ENCODE assay signal across 18 cellular contexts in genomic region chr14:99240512-99241313, GRCh38. TPM values are rescaled to one million over a fixed set of nuclear protein-coding genes. Genes with fewer than 3 reads are reported as not detected.
DNase-seq lines count a peak whose midpoint lies in the region; ATAC-seq and TF ChIP-seq lines count a peak whose summit lies in the region.
"Had no signal": no experiment of that assay in that cellular context is flagged by ENCODE, and none has a peak within 500 bp of the region (broad histone marks: within the 10 kb centered on the region; RNA-seq: fewer than 3 reads in every experiment).

No MANE protein-coding gene starts in this region.

- H3K56ac ChIP-seq in mesendoderm (ENCODE audit: low read length), result peak overlapping the region; percentile 28

- ATAC-seq in GM23338, result no peak
- ATAC-seq in GM21619 (IDR thresholded peaks at IDR 0.05; ENCODE audit: unreplicated experiment), result no peak
- no peak for ATAC-seq in omental fat pad (ENCODE audit: low FRiP score)
- ATAC-seq in GM19455 (IDR thresholded peaks at IDR 0.05; ENCODE audit: unreplicated experiment), result no peak
- ATAC-seq: left ventricle myocardium superior, right cardiac atrium had no signal

- H4K8ac ChIP-seq in mesendoderm (ENCODE audit: low read depth, low read length), result no peak overlapping the region

- no peak overlapping the region for H3K4ac ChIP-seq in mesendoderm (ENCODE audit: low read depth, low read length)

- no peak overlapping the region for H2AFZ ChIP-seq in GM23338

- H3K27ac Mint-ChIP-seq in GM23338, result peak overlapping the region; percentile 46
- peak overlapping the region; percentile 98 for H3K27ac Mint-ChIP-seq in activated naive CD8-positive, alpha-beta T cell

- no peaks in the 10 kb centered on the region for H3K9me2 ChIP-seq in GM23338 (ENCODE audit: insufficient read depth)
- H3K9me2 ChIP-seq: SK-N-SH had no signal

- H3K36me3 ChIP-seq in A673 (ENCODE audit: insufficient read depth, low read length, poor library complexity, severe bottlenecking), result peaks cover 38% of the 10 kb centered on the region
- no peaks in the 10 kb centered on the region for H3K36me3 ChIP-seq in GM23338 (ENCODE audit: insufficient read depth)
- H3K36me3 ChIP-seq in mesendoderm (ENCODE audit: control insufficient read depth, insufficient read depth, low read length), result no peaks in the 10 kb centered on the region

- no peaks in the 10 kb centered on the region for H4K20me1 ChIP-seq in GM23338 (replicated peaks; ENCODE audit: insufficient read depth)

- no peak overlapping the region for H2BK120ac ChIP-seq in mesendoderm (ENCODE audit: low read depth, low read length)

- H2BK15ac ChIP-seq in mesendoderm (replicated peaks; ENCODE audit: low read depth), result no peak overlapping the region

- H3K4me3 ChIP-seq in A673 (ENCODE audit: low read depth, low read length, poor library complexity, severe bottlenecking), result no peak overlapping the region
- no peak overlapping the region for H3K4me3 ChIP-seq in GM23338
- H3K4me3 ChIP-seq in mesendoderm (ENCODE audit: low read length), result no peak overlapping the region

- H3K36me3 Mint-ChIP-seq in GM23338 (ENCODE audit: low read depth), result no peaks in the 10 kb centered on the region
- H3K36me3 Mint-ChIP-seq in activated naive CD8-positive, alpha-beta T cell, result peaks cover 7% of the 10 kb centered on the region

- POLR2A ChIA-PET in A673 (lab: Charles Lee; ENCODE audit: low non-redundant PET), result no interaction called here

- H3K4me1 ChIP-seq in A673 (ENCODE audit: insufficient read depth, low read length, poor library complexity, severe bottlenecking) (peaks cover 89% of the 10 kb centered on the region), GM23338 (ENCODE audit: insufficient read depth) (peaks cover 83% of the 10 kb centered on the region), mesendoderm (ENCODE audit: control insufficient read depth, low read depth, low read length) (peaks cover 16% of the 10 kb centered on the region)

- no peak overlapping the region; the same call in 2 of the 3 replicates for H3K4me3 Mint-ChIP-seq in GM23338
- H3K4me3 Mint-ChIP-seq in activated naive CD8-positive, alpha-beta T cell, result peak overlapping the region; percentile 88
- H3K4me3 Mint-ChIP-seq: neural crest cell had no signal

- H3K23ac ChIP-seq in mesendoderm (ENCODE audit: low read length), result no peak overlapping the region

- no CpG with 5 or more reads among the region's 23 CpGs for WGBS in mesendoderm (ENCODE audit: extremely low coverage, insufficient coverage, low lambda C conversion rate)

- H2BK5ac ChIP-seq in mesendoderm (ENCODE audit: low read length), result no peak overlapping the region

- peak overlapping the region; percentile 35 for H3K27ac ChIP-seq in A673 (ENCODE audit: low read depth, low read length, poor library complexity, severe bottlenecking)
- H3K27ac ChIP-seq in GM23338 (ENCODE audit: low read depth), result peak overlapping the region; percentile 56
- H3K27ac ChIP-seq in mesendoderm (ENCODE audit: low read depth, low read length), result no peak overlapping the region

- H3F3A ChIP-seq in GM23338 (replicated peaks; ENCODE audit: low read depth), result no peaks in the 10 kb centered on the region

- H3K4me1 Mint-ChIP-seq in GM23338, result peaks cover 90% of the 10 kb centered on the region
- peaks cover 95% of the 10 kb centered on the region for H3K4me1 Mint-ChIP-seq in activated naive CD8-positive, alpha-beta T cell (ENCODE audit: low read depth)

- CTCF ChIA-PET in A673 (lab: Charles Lee), result no interaction called here

- no peak overlapping the region for H3K9ac ChIP-seq in mesendoderm (ENCODE audit: low read length)
- H3K9ac ChIP-seq: SK-N-SH had no signal

- H3K27me3 Mint-ChIP-seq in GM23338 (ENCODE audit: insufficient read depth, low read depth, poor library complexity), result peaks cover 6% of the 10 kb centered on the region
- H3K27me3 Mint-ChIP-seq in activated naive CD8-positive, alpha-beta T cell, result no peaks in the 10 kb centered on the region

- DNase-seq in A673 (ENCODE audit: low spot score) (no peak), GM23338 (ENCODE audit: low spot score) (no peak), mesendoderm (no peak), A172 (ENCODE audit: low spot score) (no peak), omental fat pad (ENCODE audit: low spot score) (no peak)
- DNase-seq: AML-193; DMS79; left ventricle myocardium superior; NCI-H510A; right cardiac atrium; SK-N-SH; stimulated activated CD4-positive, alpha-beta T cell treated with anti-CD3 and anti-CD28 coated beads, Interleukin-2, amount 100 ng/mL, for 48 hours had no signal

- H3K4me2 ChIP-seq in GM23338 (peak overlapping the region; percentile 81), mesendoderm (ENCODE audit: low read length) (no peak overlapping the region)
- H3K4me2 ChIP-seq: SK-N-SH had no signal

- H3K79me2 ChIP-seq in GM23338 (replicated peaks; ENCODE audit: insufficient read depth) (peaks cover 93% of the 10 kb centered on the region), mesendoderm (ENCODE audit: control insufficient read depth, insufficient read depth, low read length) (peaks cover 61% of the 10 kb centered on the region)

- H3K9me3 ChIP-seq in A673 (ENCODE audit: low read depth, low read length, poor library complexity, severe bottlenecking), result no peaks in the 10 kb centered on the region
- H3K9me3 ChIP-seq: SK-N-SH had no signal

- peaks cover 14% of the 10 kb centered on the region for H3K79me1 ChIP-seq in mesendoderm (ENCODE audit: low read length)

- intact Hi-C loops in A673 (cut with micrococcal nuclease; ENCODE audit: unreplicated experiment), result no loop called here

- H4K5ac ChIP-seq in mesendoderm (ENCODE audit: low read length), result no peak overlapping the region

- H3K9me3 Mint-ChIP-seq in GM23338, result no peaks in the 10 kb centered on the region
- no peaks in the 10 kb centered on the region for H3K9me3 Mint-ChIP-seq in activated naive CD8-positive, alpha-beta T cell (ENCODE audit: low read depth)
- H3K9me3 Mint-ChIP-seq: neural crest cell had no signal

- BruUV-seq in A673 (replicated peaks; lab: Mats Ljungman, UMichigan), result no TSS peak

- peak overlapping the region; percentile 51 for H3K18ac ChIP-seq in mesendoderm (ENCODE audit: low read length)

- TF ChIP-seq CTCF in A673 (conservative IDR thresholded peaks at IDR 0.05; ENCODE audit: low read depth, low read length) (no peak), GM23338 (conservative IDR thresholded peaks at IDR 0.05; ENCODE audit: low read depth in 2 of 2) (no peak), omental fat pad (IDR thresholded peaks at IDR 0.05) (no peak)

- H3K27me3 ChIP-seq in A673 (replicated peaks; ENCODE audit: insufficient read depth, low read depth, low read length, poor library complexity) (no peaks in the 10 kb centered on the region), GM23338 (ENCODE audit: insufficient read depth) (no peaks in the 10 kb centered on the region), mesendoderm (ENCODE audit: insufficient read depth, low read length, poor library complexity) (no peaks in the 10 kb centered on the region)

- H2AK5ac ChIP-seq in mesendoderm (ENCODE audit: low read length), result no peak overlapping the region

TF ChIP-seq in GM23338, 12 proteins besides CTCF, POLR2A, EP300 and RAD21 (continues in another document):
- no peak for TF ChIP-seq REST (IDR thresholded peaks at IDR 0.05; ENCODE audit: unreplicated experiment)
- no peak for TF ChIP-seq ZNF331 (CRISPR knock-in tag; IDR thresholded peaks at IDR 0.05; ENCODE audit: low read depth)
- no peak for TF ChIP-seq ZNF114 (CRISPR knock-in tag; IDR thresholded peaks at IDR 0.05)
- no peak for TF ChIP-seq EZH2 (IDR thresholded peaks at IDR 0.05; ENCODE audit: low read depth, unreplicated experiment)
- TF ChIP-seq NANOG (IDR thresholded peaks at IDR 0.05; ENCODE audit: borderline replicate concordance), result no peak

RNA-seq across cellular contexts. Expression of gene BCL11B, which starts 31.3 kb away (rescaled TPM):
- total RNA-seq in A673 (2021) (80.6 and 81.3 TPM in 2 replicates), omental fat pad (1 to 10 TPM in 1 of 4 donors, under 1 TPM in 3; 0.56 to 2.0 (median 0.77) TPM)
- 5.6 and 6.7 TPM in 2 replicates for total RNA-seq in GM23338 (2014; rRNA removed; shearing (Covaris generic))
- polyA plus RNA-seq in GM23338 (2016; fragmentation: Nextera tagmentation; extraction: Ambion mirVana), result 2.4 and 2.7 TPM in 2 replicates
- polyA plus RNA-seq in mesendoderm (2013, experiment 1 of 2), result 2.8 TPM
- 2.5 TPM for polyA plus RNA-seq in mesendoderm (2013, experiment 2 of 2)
- 0.02 TPM in 2 replicates for total RNA-seq in A172 (2014; rRNA removed; shearing (Covaris generic))
- total RNA-seq: LHCN-M2, OCI-LY7 had no signal
- polyA plus RNA-seq: SK-N-SH had no signal

Comparison
In these comparisons a context has a peak if more than half of its experiments do, and no peak if none do; other contexts are left out.
1. RNA of gene BCL11B, which starts 31.3 kb away (total RNA-seq): 80.6 to 81.3 TPM in A673; 5.6 to 6.7 TPM in GM23338, 0.56 to 2.0 TPM in omental fat pad and 0.02 TPM in A172; every median in the first group is over 10 times any median in the second.